Comparison of ENCODE assay signal across 1 cellular context in genomic region chr4:12499693-12500092, GRCh38.
TF ChIP-seq lines count a peak whose summit lies in the region.

No MANE protein-coding gene starts in this region.

TF ChIP-seq in HepG2, 621 proteins besides CTCF, POLR2A, EP300 and RAD21 (continued from another document and continues in another):
- TF ChIP-seq ZNF512B (CRISPR knock-in tag; IDR thresholded peaks at IDR 0.05; ENCODE audit: borderline replicate concordance) (peak; percentile 78; the same call in 1 of the 2 replicates), ZNF33B (CRISPR knock-in tag; IDR thresholded peaks at IDR 0.05) (no peak), STAG1 (CRISPR knock-in tag; IDR thresholded peaks at IDR 0.05) (peak; percentile 31), GTF3A (CRISPR knock-in tag; conservative IDR thresholded peaks at IDR 0.05) (no peak), ZNF572 (CRISPR knock-in tag; IDR thresholded peaks at IDR 0.05) (no peak), MIXL1 (CRISPR knock-in tag; IDR thresholded peaks at IDR 0.05) (peak; percentile 92), ZNF563 (CRISPR knock-in tag; IDR thresholded peaks at IDR 0.05) (no peak), HOMEZ (CRISPR knock-in tag; IDR thresholded peaks at IDR 0.05; ENCODE audit: low read depth) (peak; percentile 80; the same call in 1 of the 2 replicates), KDM6A (CRISPR knock-in tag; IDR thresholded peaks at IDR 0.05; ENCODE audit: low read depth) (peak; percentile 89), AHDC1 (CRISPR knock-in tag; IDR thresholded peaks at IDR 0.05; ENCODE audit: borderline replicate concordance) (peak; percentile 98), NRL (CRISPR knock-in tag; IDR thresholded peaks at IDR 0.05; ENCODE audit: borderline replicate concordance) (no peak), NFRKB (IDR thresholded peaks at IDR 0.05) (no peak), MED1 (CRISPR knock-in tag; IDR thresholded peaks at IDR 0.05) (peak; percentile 87), MTF2 (CRISPR knock-in tag; IDR thresholded peaks at IDR 0.05; ENCODE audit: borderline replicate concordance) (no peak), ZNF33A (CRISPR knock-in tag; IDR thresholded peaks at IDR 0.05; ENCODE audit: borderline replicate concordance) (no peak), GATAD2A (CRISPR knock-in tag; IDR thresholded peaks at IDR 0.05) (peak; percentile 97), ZNF431 (CRISPR knock-in tag; IDR thresholded peaks at IDR 0.05; ENCODE audit: borderline replicate concordance, low read depth) (no peak), ZNF282 (IDR thresholded peaks at IDR 0.05; ENCODE audit: partially characterized antibody) (no peak), ZSCAN9 (CRISPR knock-in tag; IDR thresholded peaks at IDR 0.05; ENCODE audit: borderline replicate concordance) (0 out of 2 replicates have a peak, but pooled peaks have one; percentile 40), HBP1 (CRISPR knock-in tag; IDR thresholded peaks at IDR 0.05; ENCODE audit: low read depth) (no peak), ZNF143 (CRISPR knock-in tag; IDR thresholded peaks at IDR 0.05) (no peak), ZNF17 (CRISPR knock-in tag; IDR thresholded peaks at IDR 0.05) (no peak), ZNF326 (CRISPR knock-in tag; IDR thresholded peaks at IDR 0.05; ENCODE audit: borderline replicate concordance) (no peak), GABPB1 (CRISPR knock-in tag; IDR thresholded peaks at IDR 0.05) (no peak; the same call in 1 of the 2 replicates), MED8 (CRISPR knock-in tag; IDR thresholded peaks at IDR 0.05; ENCODE audit: insufficient replicate concordance) (peak; percentile 19), ISX (CRISPR knock-in tag; conservative IDR thresholded peaks at IDR 0.05) (no peak), ZNF503 (CRISPR knock-in tag; IDR thresholded peaks at IDR 0.05) (peak; percentile 90), NR2C2 (CRISPR knock-in tag; IDR thresholded peaks at IDR 0.05; ENCODE audit: borderline replicate concordance) (no peak), HIC2 (CRISPR knock-in tag; IDR thresholded peaks at IDR 0.05; ENCODE audit: low read depth) (no peak), SYNCRIP (IDR thresholded peaks at IDR 0.05; ENCODE audit: insufficient read depth, low read depth, low read length) (no peak), ZNF317 (CRISPR knock-in tag; IDR thresholded peaks at IDR 0.05) (peak; percentile 89), CCAR2 (optimal IDR thresholded peaks at IDR 0.05; ENCODE audit: low read depth, low read length) (no peak), ZBTB3 (CRISPR knock-in tag; IDR thresholded peaks at IDR 0.05; ENCODE audit: borderline replicate concordance, low read depth) (no peak), FOXA3 (CRISPR knock-in tag; IDR thresholded peaks at IDR 0.05) (peak; percentile 90; the same call in 1 of the 2 replicates), ZNF672 (CRISPR knock-in tag; IDR thresholded peaks at IDR 0.05) (no peak), ZNF230 (CRISPR knock-in tag; IDR thresholded peaks at IDR 0.05) (no peak), PHF21A (CRISPR knock-in tag; IDR thresholded peaks at IDR 0.05) (peak; percentile 82), ZNF552 (CRISPR knock-in tag; IDR thresholded peaks at IDR 0.05; ENCODE audit: borderline replicate concordance) (no peak), ATF2 (CRISPR knock-in tag; IDR thresholded peaks at IDR 0.05) (peak; percentile 37; the same call in 1 of the 2 replicates), REST (IDR thresholded peaks at IDR 0.05; ENCODE audit: borderline replicate concordance in 1 of 2, low read depth in 1 of 2, low read length in 2 of 2) (peak in 1 of 2 experiments; percentile 44; a peak in 1 of 4 replicates), ZFP90 (CRISPR knock-in tag; IDR thresholded peaks at IDR 0.05; ENCODE audit: borderline replicate concordance) (no peak), ZNF737 (CRISPR knock-in tag; IDR thresholded peaks at IDR 0.05; ENCODE audit: borderline replicate concordance) (no peak), ETV6 (CRISPR knock-in tag; conservative IDR thresholded peaks at IDR 0.05) (no peak), ZNF260 (CRISPR knock-in tag; IDR thresholded peaks at IDR 0.05; ENCODE audit: borderline replicate concordance, low read depth) (no peak), CBX1 (IDR thresholded peaks at IDR 0.05; ENCODE audit: low read depth) (no peak)
